ENCODE assay signal across 26 cellular contexts in the genomic region with DNA sequence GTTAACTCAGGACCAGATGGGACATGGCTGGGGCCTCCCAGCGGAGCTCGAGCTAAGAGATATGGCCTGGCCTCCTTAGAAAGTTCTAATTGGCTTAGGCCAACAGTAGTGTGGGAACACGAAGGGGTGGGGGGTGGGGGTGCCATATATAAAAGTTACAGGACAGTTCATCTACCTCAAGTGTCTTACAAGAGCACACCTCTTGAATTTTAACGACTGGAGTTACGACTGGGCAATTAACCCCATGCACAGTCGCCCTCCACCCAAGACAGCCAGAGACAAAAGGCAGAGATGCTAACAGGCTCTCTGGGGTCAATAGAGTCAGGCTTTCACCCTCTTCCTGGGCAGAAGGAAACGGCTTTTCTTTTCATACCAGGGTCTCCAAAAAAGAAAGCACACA.
DNase-seq lines count a peak whose midpoint lies in the region; ATAC-seq and TF ChIP-seq lines count a peak whose summit lies in the region.
"Had no signal": no experiment of that assay in that cellular context is flagged by ENCODE, and none has a peak within 500 bp of the region (broad histone marks: within the 10 kb centered on the region; RNA-seq: fewer than 3 reads in every experiment).

No MANE protein-coding gene starts in this region.

- no peak overlapping the region for H3K27ac ChIP-seq in HEK293 (ENCODE audit: extremely low read depth, low read depth, low read length)
- H3K27ac ChIP-seq in neuronal stem cell (replicated peaks; ENCODE audit: low read length): peak overlapping the region; percentile 66
- no peak overlapping the region for H3K27ac ChIP-seq in psoas muscle
- H3K27ac ChIP-seq: C4-2B, HL-60, KMS-11, PC-9, SJCRH30 had no signal

- no peak overlapping the region for H2AFZ ChIP-seq in neuronal stem cell (ENCODE audit: low read length)
- H2AFZ ChIP-seq: PC-9 had no signal

- DNase-seq in NCI-H2171 (lab: John Stamatoyannopoulos, UW): peak; percentile 27
- DNase-seq in NCI-H82 treated with DMSO at 0.1 percent for 48 hours (lab: John Stamatoyannopoulos, UW; ENCODE audit: unreplicated experiment): peak; percentile 49
- DNase-seq in neuronal stem cell (ENCODE audit: low spot score): no peak
- DNase-seq in psoas muscle: no peak
- DNase-seq in T-helper 1 cell: no peak
- DNase-seq in T-helper 9 cell: no peak
- DNase-seq: AML-193; CD8-positive, alpha-beta T cell; DMS153; DND-41; GOT3; NCI-H1092 treated with DMSO at 0.1 percent for 48 hours; NCI-H1436; NCI-H187; NCI-H2081 treated with DMSO at 0.1 percent for 48 hours; NCI-H446 treated with DMSO at 0.1 percent for 48 hours; NCI-H748 treated with DMSO at 0.1 percent for 48 hours; PC-9; SJCRH30 had no signal

- H2BK12ac ChIP-seq in neuronal stem cell (ENCODE audit: low read length): no peak overlapping the region

- no peak overlapping the region for H3K14ac ChIP-seq in neuronal stem cell (ENCODE audit: low read length)

- H2BK120ac ChIP-seq in neuronal stem cell (ENCODE audit: low read depth, low read length): no peak overlapping the region

- no peak overlapping the region for H3K18ac ChIP-seq in neuronal stem cell (ENCODE audit: low read length)

- H2BK15ac ChIP-seq in neuronal stem cell (ENCODE audit: low read length): no peak overlapping the region

- no peak overlapping the region for H2AK5ac ChIP-seq in neuronal stem cell (ENCODE audit: low read depth, low read length)

- CTCF ChIA-PET in HEK293 (lab: Yijun Ruan, JAX): interaction anchor here (0.6 kb wide), 1 partner anchor 21 kb away, joined by 4 read pairs; no protein-coding TSS in a partner anchor

- intact Hi-C loops in psoas muscle (cut with DNase I): no loop called here

- H3K4me2 ChIP-seq in neuronal stem cell (ENCODE audit: insufficient read depth, low read length, poor library complexity, severe bottlenecking): no peak overlapping the region
- H3K4me2 ChIP-seq: KMS-11, PC-9 had no signal

- ATAC-seq in psoas muscle: no peak
- ATAC-seq: CD8-positive, alpha-beta T cell; Right ventricle myocardium inferior; SK-N-SH treated with all-trans-retinoic acid at 6 μM for 48 hours had no signal

- H3K36me3 ChIP-seq in HEK293 (ENCODE audit: control insufficient read depth in 2 of 2, insufficient read depth in 1 of 2, low read length in 2 of 2) (no peaks in the 10 kb centered on the region), neuronal stem cell (replicated peaks in 1 of 2; ENCODE audit: control insufficient read depth in 2 of 2, insufficient read depth in 2 of 2, low read length in 2 of 2) (no peaks in the 10 kb centered on the region), psoas muscle (ENCODE audit: insufficient read depth in 1 of 2, low read depth in 1 of 2) (no peaks in the 10 kb centered on the region)
- H3K36me3 ChIP-seq: HAP-1, SJCRH30 had no signal

- H3K27me3 ChIP-seq in neuronal stem cell (ENCODE audit: control insufficient read depth in 3 of 3, insufficient read depth in 3 of 3, low read depth in 1 of 3, low read length in 3 of 3): no peaks in the 10 kb centered on the region
- peaks cover 0 to 4% (median 0%) of the 10 kb centered on the region in 3 donors for H3K27me3 ChIP-seq in psoas muscle (ENCODE audit: insufficient read depth in 3 of 3, low read length in 2 of 3)
- H3K27me3 ChIP-seq: SJCRH30 had no signal

- H3K79me1 ChIP-seq in neuronal stem cell (ENCODE audit: low read depth, low read length): no peaks in the 10 kb centered on the region

- H3K4me3 ChIP-seq in HEK293 (ENCODE audit: low read depth, low read length) (no peak overlapping the region), neuronal stem cell (ENCODE audit: low read length in 2 of 2) (no peak overlapping the region), psoas muscle (no peak overlapping the region)
- H3K4me3 ChIP-seq: HAP-1, PC-9, SJCRH30 had no signal

- H2BK5ac ChIP-seq in neuronal stem cell (ENCODE audit: low read length): no peak overlapping the region

- H3K4me1 ChIP-seq in HEK293 (ENCODE audit: control insufficient read depth, insufficient read depth, low read length): peaks cover 7% of the 10 kb centered on the region; the same call in 1 of the 2 replicates
- H3K4me1 ChIP-seq in neuronal stem cell (ENCODE audit: control insufficient read depth in 2 of 2, insufficient read depth in 1 of 2, low read depth in 1 of 2, low read length in 2 of 2): peaks cover 7 to 9% of the 10 kb centered on the region in 2 donors
- H3K4me1 ChIP-seq in psoas muscle: no peaks in the 10 kb centered on the region
- H3K4me1 ChIP-seq: SJCRH30 had no signal

- no peaks in the 10 kb centered on the region for H3K9me3 ChIP-seq in HEK293 (ENCODE audit: control insufficient read depth, insufficient read depth, low read depth, low read length)
- peaks cover 0 to 2% of the 10 kb centered on the region in 2 donors for H3K9me3 ChIP-seq in neuronal stem cell (replicated peaks in 1 of 2; ENCODE audit: control insufficient read depth in 2 of 2, insufficient read depth in 1 of 2, low read depth in 1 of 2, low read length in 2 of 2)
- H3K9me3 ChIP-seq in psoas muscle: no peaks in the 10 kb centered on the region
- H3K9me3 ChIP-seq: HAP-1, SJCRH30 had no signal

- H4K8ac ChIP-seq in neuronal stem cell (ENCODE audit: low read depth, low read length): no peak overlapping the region

- no peak overlapping the region for H3K9ac ChIP-seq in neuronal stem cell (ENCODE audit: low read depth, low read length, poor library complexity)
- H3K9ac ChIP-seq: KMS-11 had no signal

- no peak for TF ChIP-seq CTCF in HEK293 (tag by site-specific recombination; IDR thresholded peaks at IDR 0.05)
- TF ChIP-seq CTCF in psoas muscle (IDR thresholded peaks at IDR 0.05): no peak

- H3K4ac ChIP-seq in neuronal stem cell (ENCODE audit: low read length): no peak overlapping the region

- POLR2A ChIA-PET in HEK293 (lab: Yijun Ruan, JAX): no interaction called here

- H3K23ac ChIP-seq in neuronal stem cell (ENCODE audit: low read depth, low read length, poor library complexity): no peak overlapping the region

- no CpG with 5 or more reads among the region's 7 CpGs for WGBS in neuronal stem cell (ENCODE audit: extremely low coverage in 2 of 2, insufficient read length in 2 of 2, insufficient replicate concordance in 1 of 2), 2 donors
- 67 to 89% (median 86%) methylated on average over 7 of the region's 7 CpGs for WGBS in psoas muscle, 3 donors

- H4K91ac ChIP-seq in neuronal stem cell (ENCODE audit: low read depth, low read length, poor library complexity): no peak overlapping the region

TF ChIP-seq in HEK293, 187 proteins besides CTCF, POLR2A, EP300 and RAD21:
- no peak for TF ChIP-seq ZNF549 (tag by site-specific recombination; IDR thresholded peaks at IDR 0.05)
- peak; percentile 59 for TF ChIP-seq GLIS1 (tag by site-specific recombination; IDR thresholded peaks at IDR 0.05)
- TF ChIP-seq ZNF792 (tag by site-specific recombination; IDR thresholded peaks at IDR 0.05): no peak

Comparison
In these comparisons a context has a peak if more than half of its experiments do, and no peak if none do; other contexts are left out.
1. DNase-seq: peak in NCI-H2171 (single experiment) and NCI-H82 treated with DMSO at 0.1 percent for 48 hours (single experiment); none in neuronal stem cell (single experiment), psoas muscle (0 of 2), T-helper 1 cell (0 of 5) and T-helper 9 cell (single experiment).